Comparison of ENCODE assay signal across 9 cellular contexts in genomic region chr4:76948441-76949292, GRCh38. TPM values are rescaled to one million over a fixed set of nuclear protein-coding genes. Genes with fewer than 3 reads are reported as not detected.
DNase-seq lines count a peak whose midpoint lies in the region; ATAC-seq and TF ChIP-seq lines count a peak whose summit lies in the region.
"Had no signal": no experiment of that assay in that cellular context is flagged by ENCODE, and none has a peak within 500 bp of the region (broad histone marks: within the 10 kb centered on the region; RNA-seq: fewer than 3 reads in every experiment).

No MANE protein-coding gene starts in this region.

- H3K27ac Mint-ChIP-seq in endodermal cell: peak overlapping the region; percentile 61

- H3K9me3 Mint-ChIP-seq in endodermal cell: no peaks in the 10 kb centered on the region

- H3K27ac ChIP-seq in endodermal cell (ENCODE audit: low read depth, low read length): peak overlapping the region; percentile 85

- peaks cover 3% of the 10 kb centered on the region for H3K36me3 Mint-ChIP-seq in endodermal cell (ENCODE audit: low read depth)

- no peaks in the 10 kb centered on the region for H3K9me3 ChIP-seq in endodermal cell (ENCODE audit: control insufficient read depth, low read length)

- WGBS in endodermal cell (ENCODE audit: insufficient coverage in 1 of 2, insufficient read length in 1 of 2), 2 experiments: 8 to 9% methylated on average over 34 to 63 of the region's 63 CpGs

- H3K4me1 Mint-ChIP-seq in endodermal cell: peaks cover 27% of the 10 kb centered on the region

- H3K4me3 ChIP-seq in endodermal cell (ENCODE audit: low read length): peak overlapping the region; percentile 88

- peaks cover 6% of the 10 kb centered on the region for H3K36me3 ChIP-seq in endodermal cell (ENCODE audit: control insufficient read depth, insufficient read depth, low read length)

- peaks cover 5% of the 10 kb centered on the region for H3K4me1 ChIP-seq in endodermal cell (ENCODE audit: control insufficient read depth, insufficient read depth, low read length)

- DNase-seq in AML-193 (lab: John Stamatoyannopoulos, UW): peak; percentile 46 to 49
- peak; percentile 55 to 66 for DNase-seq in NOMO-1 (lab: John Stamatoyannopoulos, UW; ENCODE audit: unreplicated experiment in 2 of 2)
- peak; percentile 47 for DNase-seq in activated CD8-positive, alpha-beta memory T cell treated with anti-CD3 and anti-CD28 coated beads, Interleukin-2, amount 50 U/mL, for 1 hour (ENCODE audit: extremely low read depth)
- peak; percentile 92 for DNase-seq in endodermal cell
- peak; percentile 74 for DNase-seq in midbrain (lab: John Stamatoyannopoulos, UW)
- peak; percentile 64 for DNase-seq in stimulated activated CD8-positive, alpha-beta memory T cell treated with anti-CD3 and anti-CD28 coated beads, Interleukin-4, amount 100 ng/mL, for 48 hours

- no peaks in the 10 kb centered on the region for H3K27me3 ChIP-seq in endodermal cell (ENCODE audit: control insufficient read depth, insufficient read depth, low read length, poor library complexity, severe bottlenecking)

- H3K4me3 Mint-ChIP-seq in endodermal cell: peak overlapping the region; percentile 88

- ATAC-seq in GM19023 (IDR thresholded peaks at IDR 0.05; ENCODE audit: unreplicated experiment) (peak; percentile 37), HG03159 (IDR thresholded peaks at IDR 0.05; ENCODE audit: unreplicated experiment) (peak; percentile 61)

- peak; percentile 37 for TF ChIP-seq CTCF in endodermal cell (conservative IDR thresholded peaks at IDR 0.05)

- peak overlapping the region; percentile 54 for H3K9ac ChIP-seq in endodermal cell (ENCODE audit: extremely low read depth, low read length, poor library complexity, severe bottlenecking)

- H3K27me3 Mint-ChIP-seq in endodermal cell (ENCODE audit: insufficient read depth): peaks cover 10% of the 10 kb centered on the region

RNA-seq across cellular contexts. Expression of gene SEPTIN11, which starts 0.9 kb away (rescaled TPM):
- total RNA-seq in endodermal cell: 100 to 1,000 TPM; 102 to 116 TPM
- 130 TPM for polyA plus RNA-seq in endodermal cell (2013, experiment 1 of 2)
- polyA plus RNA-seq in endodermal cell (2013, experiment 2 of 2): 129 TPM

RNA-seq across cellular contexts. Expression of gene SOWAHB, which starts 50.7 kb away (rescaled TPM):
- total RNA-seq in endodermal cell: 1 to 10 TPM; 1.2 to 2.6 TPM
- 0.50 TPM for polyA plus RNA-seq in endodermal cell (2013, experiment 1 of 2)
- polyA plus RNA-seq in endodermal cell (2013, experiment 2 of 2): 0.46 TPM
- total RNA-seq: T-helper 2 cell treated with Interferon-gamma antibody and Interleukin-4, amounts not matched to agents 100 ng/mL and 5 ng/mL, for 36 hours had no signal

Comparison
In these comparisons a context has a peak if more than half of its experiments do, and no peak if none do; other contexts are left out.
1. Peak in every context shown above with its lines: DNase-seq, ATAC-seq, H3K4me3 ChIP-seq and H3K27ac ChIP-seq.